Comparison of ENCODE assay signal across 10 cellular contexts in the genomic region with DNA sequence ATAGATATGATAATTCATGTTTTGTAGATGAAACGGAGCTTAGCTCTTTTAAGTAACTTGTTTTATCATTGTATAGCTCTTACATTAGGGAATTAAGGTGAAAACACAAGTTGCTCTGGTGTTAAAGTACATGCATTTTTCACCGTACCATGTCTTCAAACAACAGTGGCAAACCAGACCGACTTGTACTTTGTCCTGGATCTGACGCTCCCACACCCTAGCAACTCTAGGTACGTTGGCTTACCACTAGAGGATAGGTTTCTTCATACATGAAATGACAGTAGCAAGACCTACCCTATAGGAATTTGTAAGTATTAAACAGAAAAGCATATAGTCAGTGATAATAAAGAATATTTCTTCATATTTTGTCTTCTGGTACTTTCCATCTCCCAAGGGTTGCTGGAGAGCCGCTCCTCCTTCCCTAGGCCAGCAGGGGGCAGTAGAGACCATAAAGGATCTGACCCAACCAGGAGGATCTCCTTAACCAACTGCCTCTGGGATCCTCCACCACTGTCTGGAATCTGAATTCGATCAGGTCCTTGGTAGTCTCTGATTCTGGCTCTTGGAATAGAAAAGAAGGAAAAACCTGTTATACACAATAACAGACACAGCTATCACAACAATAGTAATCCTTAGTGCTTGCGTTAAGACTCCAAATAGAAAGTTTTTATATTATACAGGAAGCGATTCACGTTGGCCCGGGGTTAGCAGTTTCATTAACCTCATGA.
DNase-seq lines count a peak whose midpoint lies in the region; ATAC-seq, FAIRE-seq and TF ChIP-seq lines count a peak whose summit lies in the region.
"Had no signal": no experiment of that assay in that cellular context is flagged by ENCODE, and none has a peak within 500 bp of the region (broad histone marks: within the 10 kb centered on the region; RNA-seq: fewer than 3 reads in every experiment).

No MANE protein-coding gene starts in this region.

- no peak for TF ChIP-seq POLR2A in Peyer's patch (IDR thresholded peaks at IDR 0.05)

- FAIRE-seq in keratinocyte (lab: Jason Lieb, UNC): no peak

- H2AFZ ChIP-seq in keratinocyte (ENCODE audit: control insufficient read depth, low read length): no peak overlapping the region

- TF ChIP-seq CTCF in Peyer's patch (IDR thresholded peaks at IDR 0.05): peak in 4 of 6 experiments; percentile 42 to 63 (median 52)
- peak; percentile 69 to 78 (median 70) for TF ChIP-seq CTCF in keratinocyte (optimal IDR thresholded peaks at IDR 0.05 in 1 of 3, IDR thresholded peaks at IDR 0.05 in 1 of 3, conservative IDR thresholded peaks at IDR 0.05 in 1 of 3; ENCODE audit: extremely low read depth in 1 of 3, insufficient read depth in 2 of 3, low read length in 3 of 3)

- dilution Hi-C loops in keratinocyte (cut with MboI; ENCODE audit: extremely low pct_ligation_motif_present, low sequenced_read_pairs): no loop called here

- no peaks in the 10 kb centered on the region for H3K36me3 ChIP-seq in Peyer's patch
- no peaks in the 10 kb centered on the region for H3K36me3 ChIP-seq in keratinocyte (ENCODE audit: control insufficient read depth in 2 of 2, extremely low read depth in 1 of 2, insufficient read depth in 2 of 2, low read length in 2 of 2)
- H3K36me3 ChIP-seq: thoracic aorta had no signal

- H3K4me1 ChIP-seq in Peyer's patch (no peaks in the 10 kb centered on the region), keratinocyte (ENCODE audit: control insufficient read depth, extremely low read depth, insufficient read depth, low read length) (no peaks in the 10 kb centered on the region)

- H3K9me3 ChIP-seq in Peyer's patch (no peaks in the 10 kb centered on the region), keratinocyte (ENCODE audit: control insufficient read depth, low read depth, low read length) (no peaks in the 10 kb centered on the region)
- H3K9me3 ChIP-seq: thoracic aorta had no signal

- DNase-seq in EH (ENCODE audit: low read depth): peak; percentile 58
- peak; percentile 6 for DNase-seq in KG1 (lab: John Stamatoyannopoulos, UW)
- DNase-seq in Peyer's patch: peak in 1 of 3 donors; percentile 64
- DNase-seq in T47D (ENCODE audit: low read depth in 1 of 2, low spot score in 1 of 2): peak; percentile 23 to 67
- peak; percentile 15 for DNase-seq in keratinocyte (ENCODE audit: low read depth, low spot score)
- DNase-seq in stimulated activated CD4-positive, alpha-beta T cell treated with anti-CD3 and anti-CD28 coated beads, Interleukin-4, amount 100 ng/mL, for 48 hours (ENCODE audit: low read depth in 2 of 2): peak; percentile 28 to 63

- H3K4me3 ChIP-seq in Peyer's patch: no peak overlapping the region
- H3K4me3 ChIP-seq in keratinocyte (ENCODE audit: control insufficient read depth in 2 of 3, extremely low read depth in 1 of 3, insufficient read depth in 2 of 3, low read depth in 1 of 3, low read length in 3 of 3): no peak overlapping the region
- H3K4me3 ChIP-seq: thoracic aorta had no signal

- H3K4me2 ChIP-seq in keratinocyte (ENCODE audit: control insufficient read depth, extremely low read depth, insufficient read depth, low read depth, low read length): no peak overlapping the region

- no peaks in the 10 kb centered on the region for H3K79me2 ChIP-seq in keratinocyte (ENCODE audit: control insufficient read depth, insufficient read depth, low read length)

- no peak overlapping the region for H3K9ac ChIP-seq in keratinocyte (ENCODE audit: control insufficient read depth, extremely low read depth, insufficient read depth, low read length)

- H3K27ac ChIP-seq in Peyer's patch (no peak overlapping the region), keratinocyte (ENCODE audit: control insufficient read depth, insufficient read depth, low read length) (no peak overlapping the region)
- H3K27ac ChIP-seq: thoracic aorta had no signal

- no peaks in the 10 kb centered on the region for H4K20me1 ChIP-seq in keratinocyte (ENCODE audit: control insufficient read depth, extremely low read depth, insufficient read depth, low read length)

- in situ Hi-C loops in T47D (cut with HindIII; ENCODE audit: low pct_unique_long_range_greater_than_20kb, low sequenced_read_pairs): no loop called here

- no peaks in the 10 kb centered on the region for H3K9me1 ChIP-seq in keratinocyte (ENCODE audit: control insufficient read depth, extremely low read depth, insufficient read depth, low read length)

- ATAC-seq in GM21390 (IDR thresholded peaks at IDR 0.05; ENCODE audit: unreplicated experiment) (peak; percentile 73), HG03108 (IDR thresholded peaks at IDR 0.05; ENCODE audit: unreplicated experiment) (no peak)
- ATAC-seq: activated naive CD4-positive, alpha-beta T cell treated with anti-CD3 and anti-CD28 coated beads, Interleukin-2, amount 50 U/mL, for 72 hours had no signal

- H3K27me3 ChIP-seq in Peyer's patch (no peaks in the 10 kb centered on the region), keratinocyte (ENCODE audit: control insufficient read depth, extremely low read depth, insufficient read depth, low read length) (no peaks in the 10 kb centered on the region)
